In genomic region chr3:75814797-75815196, GRCh38 we compare ENCODE assay signal across 2 cellular contexts.
TF ChIP-seq lines count a peak whose summit lies in the region.

No MANE protein-coding gene starts in this region.

TF ChIP-seq in GM23338, 12 proteins besides CTCF, POLR2A, EP300 and RAD21:
- no peak for TF ChIP-seq JUNB (IDR thresholded peaks at IDR 0.05; ENCODE audit: unreplicated experiment)
- TF ChIP-seq EZH2phosphoT487 (IDR thresholded peaks at IDR 0.05; ENCODE audit: unreplicated experiment), result no peak
- peak; percentile 86; the same call in 1 of the 2 replicates for TF ChIP-seq NANOG (IDR thresholded peaks at IDR 0.05; ENCODE audit: borderline replicate concordance)
- no peak for TF ChIP-seq ETS1 (IDR thresholded peaks at IDR 0.05)
- TF ChIP-seq EZH2 (IDR thresholded peaks at IDR 0.05; ENCODE audit: low read depth, unreplicated experiment), result no peak
- no peak for TF ChIP-seq ZNF462 (CRISPR knock-in tag; IDR thresholded peaks at IDR 0.05)

TF ChIP-seq in H1, 55 proteins besides CTCF, POLR2A, EP300 and RAD21:
- peak; percentile 13; the same call in 1 of the 2 replicates for TF ChIP-seq TEAD4 (IDR thresholded peaks at IDR 0.05; ENCODE audit: low read depth, low read length)
- no peak for TF ChIP-seq E2F6 (IDR thresholded peaks at IDR 0.05)
- TF ChIP-seq SRF (IDR thresholded peaks at IDR 0.05; ENCODE audit: low read depth, low read length), result no peak
- TF ChIP-seq MAFK (IDR thresholded peaks at IDR 0.05; ENCODE audit: low read depth, low read length), result no peak
- TF ChIP-seq EZH2 (IDR thresholded peaks at IDR 0.05; ENCODE audit: low read depth, low read length, severe bottlenecking), result no peak
- no peak for TF ChIP-seq SUZ12 (IDR thresholded peaks at IDR 0.05; ENCODE audit: low read length)
- no peak for TF ChIP-seq RNF2 (IDR thresholded peaks at IDR 0.05; ENCODE audit: borderline replicate concordance, low read depth, low read length, missing control alignments, poor library complexity, severe bottlenecking)
- no peak for TF ChIP-seq EGR1 (IDR thresholded peaks at IDR 0.05; ENCODE audit: borderline replicate concordance, low read depth, low read length)
- TF ChIP-seq CBX8 (IDR thresholded peaks at IDR 0.05; ENCODE audit: borderline replicate concordance, low read depth, low read length), result no peak
- peak; percentile 89 for TF ChIP-seq CHD7 (IDR thresholded peaks at IDR 0.05; ENCODE audit: insufficient replicate concordance, low read length)
- no peak for TF ChIP-seq ATF3 (IDR thresholded peaks at IDR 0.05; ENCODE audit: insufficient read depth, low read depth, low read length)
- no peak for TF ChIP-seq TAF7 (optimal IDR thresholded peaks at IDR 0.05; ENCODE audit: borderline replicate concordance, low read depth, low read length)
- TF ChIP-seq POU5F1 (IDR thresholded peaks at IDR 0.05; ENCODE audit: low read depth, low read length), result peak; percentile 81; the same call in 1 of the 2 replicates
- TF ChIP-seq ATF2 (IDR thresholded peaks at IDR 0.05; ENCODE audit: low read length), result no peak
- no peak for TF ChIP-seq ASH2L (IDR thresholded peaks at IDR 0.05; ENCODE audit: low read length)
- no peak for TF ChIP-seq FOSL1 (IDR thresholded peaks at IDR 0.05; ENCODE audit: insufficient read depth, low read depth, low read length)
- no peak for TF ChIP-seq GTF2F1 (IDR thresholded peaks at IDR 0.05; ENCODE audit: borderline replicate concordance, low read depth, low read length)
- no peak for TF ChIP-seq SP1 (IDR thresholded peaks at IDR 0.05; ENCODE audit: low read depth, low read length)
- TF ChIP-seq SIRT6 (IDR thresholded peaks at IDR 0.05; ENCODE audit: low read length), result no peak
